In the genomic region with DNA sequence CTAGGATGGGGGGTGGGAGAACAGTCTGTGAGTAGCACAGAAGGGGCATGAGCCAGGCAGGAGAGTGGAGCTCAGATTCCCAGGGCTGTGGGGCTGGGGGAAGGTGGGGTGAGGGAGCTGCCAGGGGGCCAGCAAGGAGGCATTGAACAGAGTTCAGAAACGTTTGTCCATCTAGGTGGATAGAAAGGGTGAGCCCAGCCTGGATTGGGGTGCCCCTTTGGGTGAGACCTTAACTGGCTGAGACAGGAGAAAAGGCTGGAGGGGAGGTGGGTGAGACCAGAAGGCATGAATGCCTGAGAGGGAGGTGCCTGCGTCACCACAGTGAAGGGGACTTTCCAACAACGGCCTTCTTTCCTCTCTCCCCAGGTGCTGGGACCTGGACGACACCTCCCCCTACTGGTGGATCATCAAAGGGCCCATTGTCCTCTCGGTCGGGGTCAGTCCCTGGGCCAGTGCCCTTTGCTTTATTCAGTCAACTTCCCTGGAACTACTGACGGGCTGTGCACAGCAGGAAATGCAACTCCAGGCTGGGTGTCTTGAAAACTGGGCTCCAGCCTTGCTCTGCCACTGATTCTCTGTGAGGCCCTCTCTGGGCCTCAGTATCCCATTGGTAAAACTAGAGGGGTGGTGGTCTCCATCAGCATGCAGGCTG, we compare ENCODE assay signal across 8 cellular contexts. TPM values are rescaled to one million over a fixed set of nuclear protein-coding genes. Genes with fewer than 3 reads are reported as not detected.
DNase-seq lines count a peak whose midpoint lies in the region; ATAC-seq and TF ChIP-seq lines count a peak whose summit lies in the region.

No MANE protein-coding gene starts in this region.

- peaks cover 7% of the 10 kb centered on the region for H3K4me1 Mint-ChIP-seq in T-helper 2 cell treated with Interferon-gamma antibody and Interleukin-4, amounts not matched to agents 5 μg/mL and 100 μg/mL, for 36 hours (ENCODE audit: low read depth)
- H3K4me1 Mint-ChIP-seq in neural crest cell, result peaks cover 14% of the 10 kb centered on the region

- H3K4me3 Mint-ChIP-seq in T-helper 2 cell treated with Interferon-gamma antibody and Interleukin-4, amounts not matched to agents 5 μg/mL and 100 μg/mL, for 36 hours, result no peak overlapping the region
- H3K4me3 Mint-ChIP-seq in neural crest cell, result no peak overlapping the region

- H3K9me3 Mint-ChIP-seq in T-helper 2 cell treated with Interferon-gamma antibody and Interleukin-4, amounts not matched to agents 5 μg/mL and 100 μg/mL, for 36 hours, result no peaks in the 10 kb centered on the region
- no peaks in the 10 kb centered on the region for H3K9me3 Mint-ChIP-seq in neural crest cell

- H3K36me3 Mint-ChIP-seq in T-helper 2 cell treated with Interferon-gamma antibody and Interleukin-4, amounts not matched to agents 5 μg/mL and 100 μg/mL, for 36 hours (ENCODE audit: low read depth), result no peaks in the 10 kb centered on the region
- no peaks in the 10 kb centered on the region for H3K36me3 Mint-ChIP-seq in neural crest cell (ENCODE audit: low read depth)

- ATAC-seq in GM21619 (IDR thresholded peaks at IDR 0.05; ENCODE audit: unreplicated experiment) (peak; percentile 95), esophagus mucosa (peak; percentile 75)

- H3K27me3 Mint-ChIP-seq in T-helper 2 cell treated with Interferon-gamma antibody and Interleukin-4, amounts not matched to agents 5 μg/mL and 100 μg/mL, for 36 hours (ENCODE audit: low read depth), result peaks cover 13% of the 10 kb centered on the region
- peaks cover 36% of the 10 kb centered on the region for H3K27me3 Mint-ChIP-seq in neural crest cell (ENCODE audit: low read depth)

- DNase-seq in SIG-M5 treated with dmso at 0.1 percent for 504 hours (lab: John Stamatoyannopoulos, UW; ENCODE audit: unreplicated experiment) (peak; percentile 14), SIG-M5 (lab: John Stamatoyannopoulos, UW) (no peak), HPDE6-E6E7 (ENCODE audit: extremely low spot score) (peak; percentile 43), neural crest cell (ENCODE audit: low read depth, low spot score) (peak; percentile 41), COR-L47 (lab: John Stamatoyannopoulos, UW) (no peak)
- DNase-seq in T-helper 2 cell treated with Interferon-gamma antibody and Interleukin-4, amounts not matched to agents 5 μg/mL and 100 μg/mL, for 36 hours (ENCODE audit: low spot score), result peak; percentile 57

- peak overlapping the region; percentile 60 for H3K27ac Mint-ChIP-seq in T-helper 2 cell treated with Interferon-gamma antibody and Interleukin-4, amounts not matched to agents 5 μg/mL and 100 μg/mL, for 36 hours
- H3K27ac Mint-ChIP-seq in neural crest cell (ENCODE audit: unreplicated experiment), result peak overlapping the region; percentile 45

- peak; percentile 69 for TF ChIP-seq CTCF in neural crest cell (conservative IDR thresholded peaks at IDR 0.05)

RNA-seq across cellular contexts. Expression of a gene that starts 11.0 kb away (rescaled TPM):
- total RNA-seq in esophagus mucosa (not detected), neural crest cell (0.84 TPM in 1 of 2 replicates, not detected in the other)

Comparison
In these comparisons a context has a peak if more than half of its experiments do, and no peak if none do; other contexts are left out.
1. DNase-seq: peak in SIG-M5 treated with dmso at 0.1 percent for 504 hours (single experiment), HPDE6-E6E7 (single experiment), T-helper 2 cell treated with Interferon-gamma antibody and Interleukin-4, amounts not matched to agents 5 μg/mL and 100 μg/mL, for 36 hours (single experiment) and neural crest cell (single experiment); none in SIG-M5 (single experiment) and COR-L47 (single experiment).